1 cellular context compared by ENCODE assay signal in genomic region chr2:134120718-134121630, GRCh38.
TF ChIP-seq lines count a peak whose summit lies in the region.

No MANE protein-coding gene starts in this region.

TF ChIP-seq in HepG2, 621 proteins besides CTCF, POLR2A, EP300 and RAD21 (continued from another document and continues in another):
- TF ChIP-seq CREM (IDR thresholded peaks at IDR 0.05) (no peak), CREM (CRISPR knock-in tag; IDR thresholded peaks at IDR 0.05) (no peak), ZNF460 (CRISPR knock-in tag; IDR thresholded peaks at IDR 0.05; ENCODE audit: borderline replicate concordance) (no peak), MEF2D (CRISPR knock-in tag; IDR thresholded peaks at IDR 0.05) (no peak), ZBTB46 (CRISPR knock-in tag; IDR thresholded peaks at IDR 0.05; ENCODE audit: borderline replicate concordance) (0 out of 2 replicates have a peak, but pooled peaks have one; percentile 73), SRSF9 (IDR thresholded peaks at IDR 0.05; ENCODE audit: borderline replicate concordance, insufficient read depth, low read depth, low read length, poor library complexity, severe bottlenecking) (no peak), TBL1XR1 (IDR thresholded peaks at IDR 0.05; ENCODE audit: borderline replicate concordance, low read length, partially characterized antibody) (no peak), SETDB1 (CRISPR knock-in tag; IDR thresholded peaks at IDR 0.05; ENCODE audit: borderline replicate concordance) (no peak), FOXM1 (CRISPR knock-in tag; IDR thresholded peaks at IDR 0.05) (no peak), NCOA5 (CRISPR knock-in tag; IDR thresholded peaks at IDR 0.05) (no peak), KDM6A (CRISPR knock-in tag; IDR thresholded peaks at IDR 0.05; ENCODE audit: low read depth) (no peak), NCOA1 (CRISPR knock-in tag; IDR thresholded peaks at IDR 0.05) (peak; percentile 74; the same call in 1 of the 2 replicates), HOXA9 (CRISPR knock-in tag; IDR thresholded peaks at IDR 0.05; ENCODE audit: borderline replicate concordance) (0 out of 2 replicates have a peak, but pooled peaks have one; percentile 63), ZBTB38 (CRISPR knock-in tag; IDR thresholded peaks at IDR 0.05) (no peak), HNF4A (CRISPR knock-in tag; IDR thresholded peaks at IDR 0.05) (no peak), ZNF17 (CRISPR knock-in tag; IDR thresholded peaks at IDR 0.05) (0 out of 2 replicates have a peak, but pooled peaks have one; percentile 6), ELF1 (CRISPR knock-in tag; IDR thresholded peaks at IDR 0.05) (no peak), KLF6 (CRISPR knock-in tag; IDR thresholded peaks at IDR 0.05) (no peak), ATF2 (CRISPR knock-in tag; IDR thresholded peaks at IDR 0.05) (0 out of 2 replicates have a peak, but pooled peaks have one; percentile 44), RELA (CRISPR knock-in tag; IDR thresholded peaks at IDR 0.05) (no peak), ZNF761 (CRISPR knock-in tag; conservative IDR thresholded peaks at IDR 0.05) (peak; percentile 31), RERE (CRISPR knock-in tag; IDR thresholded peaks at IDR 0.05; ENCODE audit: low read depth) (no peak), ATRX (CRISPR knock-in tag; IDR thresholded peaks at IDR 0.05; ENCODE audit: borderline replicate concordance) (no peak), NR2F6 (IDR thresholded peaks at IDR 0.05) (no peak), NR2F6 (CRISPR knock-in tag; IDR thresholded peaks at IDR 0.05) (0 out of 2 replicates have a peak, but pooled peaks have one; percentile 17), ZNF34 (CRISPR knock-in tag; IDR thresholded peaks at IDR 0.05; ENCODE audit: borderline replicate concordance) (0 out of 2 replicates have a peak, but pooled peaks have one; percentile 35), GATAD1 (CRISPR knock-in tag; IDR thresholded peaks at IDR 0.05) (no peak; the same call in 1 of the 2 replicates), ZBTB4 (CRISPR knock-in tag; IDR thresholded peaks at IDR 0.05; ENCODE audit: borderline replicate concordance) (no peak), IKZF4 (CRISPR knock-in tag; IDR thresholded peaks at IDR 0.05; ENCODE audit: borderline replicate concordance, low read depth, not compliant biosample characterization) (peak; percentile 71), ZNF580 (CRISPR knock-in tag; IDR thresholded peaks at IDR 0.05; ENCODE audit: borderline replicate concordance, low read depth) (peak; percentile 85; the same call in 1 of the 2 replicates), FOXP1 (IDR thresholded peaks at IDR 0.05) (no peak), FOXP1 (CRISPR knock-in tag; IDR thresholded peaks at IDR 0.05) (no peak), ZBTB20 (CRISPR knock-in tag; IDR thresholded peaks at IDR 0.05; ENCODE audit: borderline replicate concordance, low read depth) (0 out of 2 replicates have a peak, but pooled peaks have one; percentile 50), ZEB1 (IDR thresholded peaks at IDR 0.05; ENCODE audit: insufficient replicate concordance, low read depth) (no peak), CHD4 (IDR thresholded peaks at IDR 0.05; ENCODE audit: borderline replicate concordance, low read length) (no peak), ZNF512 (CRISPR knock-in tag; IDR thresholded peaks at IDR 0.05) (no peak), ZNF883 (CRISPR knock-in tag; IDR thresholded peaks at IDR 0.05; ENCODE audit: not compliant biosample characterization) (peak; percentile 65), ZNF83 (CRISPR knock-in tag; IDR thresholded peaks at IDR 0.05; ENCODE audit: borderline replicate concordance) (no peak), NR1H2 (CRISPR knock-in tag; IDR thresholded peaks at IDR 0.05; ENCODE audit: borderline replicate concordance, low read depth) (0 out of 2 replicates have a peak, but pooled peaks have one; percentile 61), POGZ (CRISPR knock-in tag; IDR thresholded peaks at IDR 0.05) (peak; percentile 55; the same call in 1 of the 2 replicates), HNRNPH1 (optimal IDR thresholded peaks at IDR 0.05; ENCODE audit: low read depth, low read length) (no peak), ZNF138 (CRISPR knock-in tag; IDR thresholded peaks at IDR 0.05; ENCODE audit: low read depth) (no peak), ZNF3 (CRISPR knock-in tag; IDR thresholded peaks at IDR 0.05) (no peak), AGO1 (IDR thresholded peaks at IDR 0.05; ENCODE audit: low read depth, low read length, poor library complexity, severe bottlenecking) (no peak), ERF (CRISPR knock-in tag; IDR thresholded peaks at IDR 0.05) (no peak)
- TF ChIP-seq, protein P1, sequence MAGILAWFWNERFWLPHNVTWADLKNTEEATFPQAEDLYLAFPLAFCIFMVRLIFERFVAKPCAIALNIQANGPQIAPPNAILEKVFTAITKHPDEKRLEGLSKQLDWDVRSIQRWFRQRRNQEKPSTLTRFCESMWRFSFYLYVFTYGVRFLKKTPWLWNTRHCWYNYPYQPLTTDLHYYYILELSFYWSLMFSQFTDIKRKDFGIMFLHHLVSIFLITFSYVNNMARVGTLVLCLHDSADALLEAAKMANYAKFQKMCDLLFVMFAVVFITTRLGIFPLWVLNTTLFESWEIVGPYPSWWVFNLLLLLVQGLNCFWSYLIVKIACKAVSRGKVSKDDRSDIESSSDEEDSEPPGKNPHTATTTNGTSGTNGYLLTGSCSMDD (CRISPR knock-in tag; IDR thresholded peaks at IDR 0.05): 0 out of 2 replicates have a peak, but pooled peaks have one; percentile 13
- TF ChIP-seq, protein P2, sequence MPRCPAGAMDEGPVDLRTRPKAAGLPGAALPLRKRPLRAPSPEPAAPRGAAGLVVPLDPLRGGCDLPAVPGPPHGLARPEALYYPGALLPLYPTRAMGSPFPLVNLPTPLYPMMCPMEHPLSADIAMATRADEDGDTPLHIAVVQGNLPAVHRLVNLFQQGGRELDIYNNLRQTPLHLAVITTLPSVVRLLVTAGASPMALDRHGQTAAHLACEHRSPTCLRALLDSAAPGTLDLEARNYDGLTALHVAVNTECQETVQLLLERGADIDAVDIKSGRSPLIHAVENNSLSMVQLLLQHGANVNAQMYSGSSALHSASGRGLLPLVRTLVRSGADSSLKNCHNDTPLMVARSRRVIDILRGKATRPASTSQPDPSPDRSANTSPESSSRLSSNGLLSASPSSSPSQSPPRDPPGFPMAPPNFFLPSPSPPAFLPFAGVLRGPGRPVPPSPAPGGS (CRISPR knock-in tag; IDR thresholded peaks at IDR 0.05): peak; percentile 46; the same call in 1 of the 2 replicates
